ENCODE assay signal across 14 cellular contexts in genomic region chr4:20026456-20026855, GRCh38.
"Had no signal": no experiment of that assay in that cellular context is flagged by ENCODE, and none has a peak within 500 bp of the region (broad histone marks: within the 10 kb centered on the region; RNA-seq: fewer than 3 reads in every experiment).

No MANE protein-coding gene starts in this region.

- H3K9me3 ChIP-seq: esophagus muscularis mucosa, gastroesophageal sphincter, upper lobe of left lung had no signal

- DNase-seq: activated CD4-positive, alpha-beta T cell treated with anti-CD3 and anti-CD28 coated beads for 48 hours; activated naive CD4-positive, alpha-beta T cell treated with Interleukin-2 at 50 U/mL for 16 hours; activated naive CD8-positive, alpha-beta T cell treated with anti-CD3 and anti-CD28 coated beads, Interleukin-2, amount 50 U/mL, for 24 hours; kidney; left ventricle myocardium superior; mesendoderm; nephron progenitor cell; stimulated activated CD4-positive, alpha-beta T cell treated with anti-CD3 and anti-CD28 coated beads, Interleukin-4, amount 100 ng/mL, for 1 hour; stimulated activated CD8-positive, alpha-beta memory T cell treated with anti-CD3 and anti-CD28 coated beads, Interleukin-4, amount 100 ng/mL, for 48 hours; stimulated activated naive CD8-positive, alpha-beta T cell treated with anti-CD3 and anti-CD28 coated beads, Interleukin-15, Interleukin-2, amounts not matched to agents 100 U/mL and 50 U/mL, for 24 hours; upper lobe of left lung had no signal

- H3K4me1 ChIP-seq: gastroesophageal sphincter, upper lobe of left lung had no signal

- H3K4me3 ChIP-seq: esophagus muscularis mucosa, gastroesophageal sphincter, upper lobe of left lung had no signal

- H3K36me3 ChIP-seq: esophagus muscularis mucosa, gastroesophageal sphincter, upper lobe of left lung had no signal

- H3K27ac ChIP-seq: esophagus muscularis mucosa, gastroesophageal sphincter, upper lobe of left lung had no signal

- ATAC-seq: activated naive CD8-positive, alpha-beta T cell treated with anti-CD3 and anti-CD28 coated beads, Interleukin-2, amount 50 U/mL, for 24 hours; gastroesophageal sphincter; left ventricle myocardium superior; stimulated activated naive CD8-positive, alpha-beta T cell treated with anti-CD3 and anti-CD28 coated beads, Interleukin-15, Interleukin-2, amounts not matched to agents 100 U/mL and 50 U/mL, for 24 hours; WTC11 had no signal

- H3K27me3 ChIP-seq: esophagus muscularis mucosa, gastroesophageal sphincter, upper lobe of left lung had no signal
